1 cellular context compared by ENCODE assay signal in genomic region chr2:232882085-232882484, GRCh38.
TF ChIP-seq lines count a peak whose summit lies in the region.

No MANE protein-coding gene starts in this region.

TF ChIP-seq in IMR-90, 13 proteins besides CTCF, POLR2A, EP300 and RAD21 (continued from another document):
- TF ChIP-seq BHLHE40 (IDR thresholded peaks at IDR 0.05; ENCODE audit: low read depth, low read length) (no peak), RCOR1 (IDR thresholded peaks at IDR 0.05; ENCODE audit: insufficient replicate concordance, low read length) (no peak), RFX5 (IDR thresholded peaks at IDR 0.05; ENCODE audit: low read depth, low read length) (no peak), CEBPB (IDR thresholded peaks at IDR 0.05; ENCODE audit: low read depth, low read length) (no peak), MAZ (IDR thresholded peaks at IDR 0.05; ENCODE audit: borderline replicate concordance, low read depth, low read length) (no peak), USF2 (IDR thresholded peaks at IDR 0.05; ENCODE audit: low read depth, low read length) (no peak), ELK1 (IDR thresholded peaks at IDR 0.05; ENCODE audit: borderline replicate concordance, low read depth, low read length) (no peak)
TF ChIP-seq in IMR-90: peak in this region for 0.
